8 cellular contexts compared by ENCODE assay signal in genomic region chr1:154342836-154343472, GRCh38. TPM values are rescaled to one million over a fixed set of nuclear protein-coding genes. Genes with fewer than 3 reads are reported as not detected.
DNase-seq lines count a peak whose midpoint lies in the region; ATAC-seq and TF ChIP-seq lines count a peak whose summit lies in the region.
"Had no signal": no experiment of that assay in that cellular context is flagged by ENCODE, and none has a peak within 500 bp of the region (broad histone marks: within the 10 kb centered on the region; RNA-seq: fewer than 3 reads in every experiment).

No MANE protein-coding gene starts in this region.

- no peaks in the 10 kb centered on the region for H3K27me3 Mint-ChIP-seq in activated CD4-positive, alpha-beta T cell treated with anti-CD3 and anti-CD28 coated beads for 36 hours
- H3K27me3 Mint-ChIP-seq in activated naive CD4-positive, alpha-beta T cell treated with anti-CD3 and anti-CD28 coated beads, Interleukin-2, amount 10 ng/mL, durations not matched to agents 7 days and 5 days = no peaks in the 10 kb centered on the region
- no peaks in the 10 kb centered on the region for H3K27me3 Mint-ChIP-seq in natural killer cell treated with Interleukin-12 subunit alpha and Interleukin-12 subunit beta and Interleukin-15 and Interleukin-18, amount 100 ng/mL, for 72 hours
- H3K27me3 Mint-ChIP-seq in type B pancreatic cell = no peaks in the 10 kb centered on the region

- CTCF ChIA-PET in activated CD4-positive, alpha-beta T cell treated with anti-CD3 and anti-CD28 coated beads for 36 hours (lab: Charles Lee) = interaction anchor here (0.7 to 14.8 kb wide), 9 partner anchors 7 to 204 kb away, joined by 3 to 163 read pairs (median 4); no protein-coding TSS in a partner anchor
- CTCF ChIA-PET in activated naive CD4-positive, alpha-beta T cell treated with anti-CD3 and anti-CD28 coated beads, Interleukin-2, amount 10 ng/mL, durations not matched to agents 7 days and 5 days (lab: Charles Lee) = interaction anchor here (0.6 to 13.5 kb wide), 9 partner anchors 9 to 144 kb away, joined by 3 to 125 read pairs (median 4); partner anchors contain the start of gene ATP8B2

- H3K4me3 Mint-ChIP-seq in activated CD4-positive, alpha-beta T cell treated with anti-CD3 and anti-CD28 coated beads for 36 hours = peak overlapping the region; percentile 62
- H3K4me3 Mint-ChIP-seq in activated naive CD4-positive, alpha-beta T cell treated with anti-CD3 and anti-CD28 coated beads, Interleukin-2, amount 10 ng/mL, durations not matched to agents 7 days and 5 days = peak overlapping the region; percentile 71
- H3K4me3 Mint-ChIP-seq in natural killer cell treated with Interleukin-12 subunit alpha and Interleukin-12 subunit beta and Interleukin-15 and Interleukin-18, amount 100 ng/mL, for 72 hours = peak overlapping the region; percentile 61
- H3K4me3 Mint-ChIP-seq in type B pancreatic cell = no peak overlapping the region

- peak overlapping the region; percentile 90 for H3K27ac Mint-ChIP-seq in activated CD4-positive, alpha-beta T cell treated with anti-CD3 and anti-CD28 coated beads for 36 hours
- peak overlapping the region; percentile 86 for H3K27ac Mint-ChIP-seq in activated naive CD4-positive, alpha-beta T cell treated with anti-CD3 and anti-CD28 coated beads, Interleukin-2, amount 10 ng/mL, durations not matched to agents 7 days and 5 days
- peak overlapping the region; percentile 70 to 94 for H3K27ac Mint-ChIP-seq in natural killer cell treated with Interleukin-12 subunit alpha and Interleukin-12 subunit beta and Interleukin-15 and Interleukin-18, amount 100 ng/mL, for 72 hours
- H3K27ac Mint-ChIP-seq in type B pancreatic cell = peak overlapping the region; percentile 80

- intact Hi-C loops in activated CD4-positive, alpha-beta T cell treated with anti-CD3 and anti-CD28 coated beads for 36 hours (cut with DNase I, micrococcal nuclease) = no loop called here

- peak; percentile 78 for DNase-seq in activated CD4-positive, alpha-beta T cell treated with anti-CD3 and anti-CD28 coated beads for 36 hours
- peak; percentile 88 for DNase-seq in activated naive CD4-positive, alpha-beta T cell treated with anti-CD3 and anti-CD28 coated beads, Interleukin-2, amount 10 ng/mL, durations not matched to agents 7 days and 5 days
- DNase-seq in natural killer cell treated with Interleukin-12 subunit alpha and Interleukin-12 subunit beta and Interleukin-15 and Interleukin-18, amount 100 ng/mL, for 72 hours (ENCODE audit: low spot score) = no peak
- DNase-seq in type B pancreatic cell (ENCODE audit: extremely low spot score, unreplicated experiment) (no peak), NK-92 (lab: John Stamatoyannopoulos, UW; ENCODE audit: unreplicated experiment) (no peak), HPDE6-E6E7 (ENCODE audit: extremely low spot score) (no peak), H4 (ENCODE audit: low spot score) (no peak)

- H3K9me3 Mint-ChIP-seq in activated CD4-positive, alpha-beta T cell treated with anti-CD3 and anti-CD28 coated beads for 36 hours (ENCODE audit: low read depth) = no peaks in the 10 kb centered on the region
- no peaks in the 10 kb centered on the region for H3K9me3 Mint-ChIP-seq in activated naive CD4-positive, alpha-beta T cell treated with anti-CD3 and anti-CD28 coated beads, Interleukin-2, amount 10 ng/mL, durations not matched to agents 7 days and 5 days
- no peaks in the 10 kb centered on the region for H3K9me3 Mint-ChIP-seq in natural killer cell treated with Interleukin-12 subunit alpha and Interleukin-12 subunit beta and Interleukin-15 and Interleukin-18, amount 100 ng/mL, for 72 hours
- H3K9me3 Mint-ChIP-seq in type B pancreatic cell = no peaks in the 10 kb centered on the region

- H3K4me1 Mint-ChIP-seq in activated CD4-positive, alpha-beta T cell treated with anti-CD3 and anti-CD28 coated beads for 36 hours = peaks cover 84% of the 10 kb centered on the region
- H3K4me1 Mint-ChIP-seq in activated naive CD4-positive, alpha-beta T cell treated with anti-CD3 and anti-CD28 coated beads, Interleukin-2, amount 10 ng/mL, durations not matched to agents 7 days and 5 days = peaks cover 85% of the 10 kb centered on the region
- peaks cover 57 to 65% of the 10 kb centered on the region in 2 donors for H3K4me1 Mint-ChIP-seq in natural killer cell treated with Interleukin-12 subunit alpha and Interleukin-12 subunit beta and Interleukin-15 and Interleukin-18, amount 100 ng/mL, for 72 hours (ENCODE audit: low read depth in 2 of 2)
- H3K4me1 Mint-ChIP-seq in type B pancreatic cell (ENCODE audit: unreplicated experiment) = no peaks in the 10 kb centered on the region

- no peak for TF ChIP-seq CTCF in type B pancreatic cell (conservative IDR thresholded peaks at IDR 0.05)

- peaks cover 73% of the 10 kb centered on the region for H3K36me3 Mint-ChIP-seq in activated CD4-positive, alpha-beta T cell treated with anti-CD3 and anti-CD28 coated beads for 36 hours (ENCODE audit: low read depth)
- H3K36me3 Mint-ChIP-seq in activated naive CD4-positive, alpha-beta T cell treated with anti-CD3 and anti-CD28 coated beads, Interleukin-2, amount 10 ng/mL, durations not matched to agents 7 days and 5 days = peaks cover 89% of the 10 kb centered on the region
- peaks cover 23% of the 10 kb centered on the region for H3K36me3 Mint-ChIP-seq in natural killer cell treated with Interleukin-12 subunit alpha and Interleukin-12 subunit beta and Interleukin-15 and Interleukin-18, amount 100 ng/mL, for 72 hours
- peaks cover 15% of the 10 kb centered on the region for H3K36me3 Mint-ChIP-seq in type B pancreatic cell

- POLR2A ChIA-PET in activated CD4-positive, alpha-beta T cell treated with anti-CD3 and anti-CD28 coated beads for 36 hours (lab: Charles Lee) = interaction anchor here (0.6 kb wide), 1 partner anchor 97 kb away, joined by 6 read pairs; no protein-coding TSS in a partner anchor

- peak; percentile 87 for ATAC-seq in activated CD4-positive, alpha-beta T cell treated with anti-CD3 and anti-CD28 coated beads for 36 hours
- ATAC-seq in natural killer cell treated with Interleukin-12 subunit alpha and Interleukin-12 subunit beta and Interleukin-15 and Interleukin-18, amount 100 ng/mL, for 72 hours = peak; percentile 78 to 88

RNA-seq across cellular contexts. Expression of gene ATP8B2, which starts 17.6 kb away (rescaled TPM):
- 10 to 100 TPM; 48.2 TPM for total RNA-seq in activated CD4-positive, alpha-beta T cell treated with anti-CD3 and anti-CD28 coated beads for 36 hours
- total RNA-seq in natural killer cell treated with Interleukin-12 subunit alpha and Interleukin-12 subunit beta and Interleukin-15 and Interleukin-18, amount 100 ng/mL, for 72 hours = 10 to 100 TPM; 29.2 to 60.6 TPM
- 11.5 and 39.5 TPM in 2 replicates for total RNA-seq in type B pancreatic cell (ENCODE audit: low replicate concordance)
- 51.1 and 61.9 TPM in 2 replicates for total RNA-seq in H4 (2014; rRNA removed; shearing (Covaris generic))

RNA-seq across cellular contexts. Expression of gene AQP10, which starts 22.1 kb away (rescaled TPM):
- total RNA-seq in activated CD4-positive, alpha-beta T cell treated with anti-CD3 and anti-CD28 coated beads for 36 hours = not detected
- not detected for total RNA-seq in natural killer cell treated with Interleukin-12 subunit alpha and Interleukin-12 subunit beta and Interleukin-15 and Interleukin-18, amount 100 ng/mL, for 72 hours
- 0.12 and 0.27 TPM in 2 replicates for total RNA-seq in type B pancreatic cell (ENCODE audit: low replicate concordance)
- total RNA-seq in H4 (2014; rRNA removed; shearing (Covaris generic)) = not detected in 2 replicates
- total RNA-seq: subcutaneous adipose tissue had no signal

Comparison
In these comparisons a context has a peak if more than half of its experiments do, and no peak if none do; other contexts are left out.
1. DNase-seq: peak in activated CD4-positive, alpha-beta T cell treated with anti-CD3 and anti-CD28 coated beads for 36 hours (single experiment) and activated naive CD4-positive, alpha-beta T cell treated with anti-CD3 and anti-CD28 coated beads, Interleukin-2, amount 10 ng/mL, durations not matched to agents 7 days and 5 days (single experiment); none in natural killer cell treated with Interleukin-12 subunit alpha and Interleukin-12 subunit beta and Interleukin-15 and Interleukin-18, amount 100 ng/mL, for 72 hours (single experiment), type B pancreatic cell (single experiment), NK-92 (single experiment), HPDE6-E6E7 (single experiment) and H4 (single experiment).
2. Peak in every context shown above with its lines, with median percentiles within 50 percentile points of each other: H3K27ac Mint-ChIP-seq.